ENCODE assay signal across 23 cellular contexts in genomic region chr15:66238318-66238717, GRCh38. TPM values are rescaled to one million over a fixed set of nuclear protein-coding genes. Genes with fewer than 3 reads are reported as not detected.
DNase-seq lines count a peak whose midpoint lies in the region; ATAC-seq and TF ChIP-seq lines count a peak whose summit lies in the region.
"Had no signal": no experiment of that assay in that cellular context is flagged by ENCODE, and none has a peak within 500 bp of the region (broad histone marks: within the 10 kb centered on the region; RNA-seq: fewer than 3 reads in every experiment).

No MANE protein-coding gene starts in this region.

- H3K23ac ChIP-seq in mesendoderm (ENCODE audit: low read length), result no peak overlapping the region

- no peak overlapping the region for H3K4me3 Mint-ChIP-seq in chondrocyte (ENCODE audit: unreplicated experiment)
- no peak overlapping the region for H3K4me3 Mint-ChIP-seq in activated T-cell treated with anti-CD3 and anti-CD28 coated beads, Interleukin-2, amount 50 U/mL, for 4 hours
- H3K4me3 Mint-ChIP-seq: CD14-positive monocyte; CD4-positive, alpha-beta T cell; CD8-positive, alpha-beta memory T cell had no signal

- TF ChIP-seq CTCF in OCI-LY1 (IDR thresholded peaks at IDR 0.05; ENCODE audit: low read length), result 0 out of 2 replicates have a peak, but pooled peaks have one; percentile 6
- TF ChIP-seq CTCF in chondrocyte (IDR thresholded peaks at IDR 0.05), result no peak

- no peaks in the 10 kb centered on the region for H3F3A ChIP-seq in OCI-LY1 (ENCODE audit: insufficient read depth, low read length)

- no peak overlapping the region for H2AFZ ChIP-seq in OCI-LY1 (ENCODE audit: low read length)

- WGBS in mesendoderm (ENCODE audit: extremely low coverage, insufficient coverage, low lambda C conversion rate), result no CpG with 5 or more reads among the region's 5 CpGs

- H3K79me2 ChIP-seq in OCI-LY1 (ENCODE audit: insufficient read depth, low read length) (no peaks in the 10 kb centered on the region), mesendoderm (ENCODE audit: control insufficient read depth, insufficient read depth, low read length) (no peaks in the 10 kb centered on the region)

- no peak overlapping the region for H3K27ac Mint-ChIP-seq in chondrocyte (ENCODE audit: unreplicated experiment)
- H3K27ac Mint-ChIP-seq: CD14-positive monocyte; CD4-positive, alpha-beta T cell; CD8-positive, alpha-beta memory T cell had no signal

- H3K36me3 ChIP-seq in OCI-LY1 (ENCODE audit: insufficient read depth, low read length), result no peaks in the 10 kb centered on the region
- H3K36me3 ChIP-seq in mesendoderm (ENCODE audit: control insufficient read depth, insufficient read depth, low read length), result no peaks in the 10 kb centered on the region
- H3K36me3 ChIP-seq: BE2C; BLaER1 treated with 17β-estradiol and CSF1 and Interleukin-3, amounts not matched to agents 10 nM and 100 nM had no signal

- H3K27ac ChIP-seq in OCI-LY1 (ENCODE audit: low read depth, low read length, poor library complexity, severe bottlenecking) (no peak overlapping the region), mesendoderm (ENCODE audit: low read depth, low read length) (no peak overlapping the region)
- H3K27ac ChIP-seq: A549; BLaER1 treated with 17β-estradiol and CSF1 and Interleukin-3, amounts not matched to agents 10 nM and 100 nM had no signal

- no peaks in the 10 kb centered on the region for H3K36me3 Mint-ChIP-seq in chondrocyte (ENCODE audit: low read depth)
- H3K36me3 Mint-ChIP-seq in activated T-cell treated with anti-CD3 and anti-CD28 coated beads, Interleukin-2, amount 50 U/mL, for 4 hours (ENCODE audit: insufficient read depth), result no peaks in the 10 kb centered on the region
- H3K36me3 Mint-ChIP-seq: CD14-positive monocyte; CD8-positive, alpha-beta memory T cell had no signal

- peak overlapping the region; percentile 27 for H2BK5ac ChIP-seq in mesendoderm (ENCODE audit: low read length)

- H3K9ac ChIP-seq in OCI-LY1 (ENCODE audit: low read length) (no peak overlapping the region), mesendoderm (ENCODE audit: low read length) (no peak overlapping the region)
- H3K9ac ChIP-seq: BLaER1 treated with 17β-estradiol and CSF1 and Interleukin-3, amounts not matched to agents 10 nM and 100 nM had no signal

- no peak for ATAC-seq in activated T-cell treated with anti-CD3 and anti-CD28 coated beads, Interleukin-2, amount 50 U/mL, for 4 hours
- ATAC-seq: A549, GM12878 had no signal

- H2BK120ac ChIP-seq in mesendoderm (ENCODE audit: low read depth, low read length), result peak overlapping the region; percentile 55

- H3K9me2 ChIP-seq in OCI-LY1 (ENCODE audit: low read depth, low read length), result no peaks in the 10 kb centered on the region

- no peaks in the 10 kb centered on the region for H3K9me3 ChIP-seq in OCI-LY1 (ENCODE audit: low read length)
- H3K9me3 ChIP-seq: A549; BE2C; BLaER1 treated with 17β-estradiol and CSF1 and Interleukin-3, amounts not matched to agents 10 nM and 100 nM had no signal

- H3K4ac ChIP-seq in mesendoderm (ENCODE audit: low read depth, low read length), result no peak overlapping the region

- H3K18ac ChIP-seq in mesendoderm (ENCODE audit: low read length), result peak overlapping the region; percentile 51

- no peaks in the 10 kb centered on the region for H3K79me1 ChIP-seq in mesendoderm (ENCODE audit: low read length)

- H3K4me1 Mint-ChIP-seq in chondrocyte (ENCODE audit: low read depth), result no peaks in the 10 kb centered on the region
- no peaks in the 10 kb centered on the region for H3K4me1 Mint-ChIP-seq in activated T-cell treated with anti-CD3 and anti-CD28 coated beads, Interleukin-2, amount 50 U/mL, for 4 hours (ENCODE audit: low read depth)
- H3K4me1 Mint-ChIP-seq: CD8-positive, alpha-beta memory T cell had no signal

- no peak overlapping the region for H2BK15ac ChIP-seq in mesendoderm (replicated peaks; ENCODE audit: low read depth)

- peak overlapping the region; percentile 79 for H2AK5ac ChIP-seq in mesendoderm (ENCODE audit: low read length)

- peaks cover 56% of the 10 kb centered on the region for H3K27me3 Mint-ChIP-seq in chondrocyte (ENCODE audit: low read depth)
- peaks cover 8% of the 10 kb centered on the region for H3K27me3 Mint-ChIP-seq in activated T-cell treated with anti-CD3 and anti-CD28 coated beads, Interleukin-2, amount 50 U/mL, for 4 hours (ENCODE audit: low read depth)

- H4K8ac ChIP-seq in mesendoderm (ENCODE audit: low read depth, low read length), result no peak overlapping the region

- no peak overlapping the region for H3K4me3 ChIP-seq in OCI-LY1 (ENCODE audit: low read depth, low read length, poor library complexity, severe bottlenecking)
- no peak overlapping the region for H3K4me3 ChIP-seq in mesendoderm (ENCODE audit: low read length)
- H3K4me3 ChIP-seq: A549; BLaER1 treated with 17β-estradiol and CSF1 and Interleukin-3, amounts not matched to agents 10 nM and 100 nM; GM12878 had no signal

- peak; percentile 32 for DNase-seq in chondrocyte (ENCODE audit: low spot score)
- no peak for DNase-seq in mesendoderm
- DNase-seq in RKO (ENCODE audit: low spot score), result no peak
- no peak for DNase-seq in NCI-H2107 treated with DMSO at 0.1 percent for 48 hours (lab: John Stamatoyannopoulos, UW; ENCODE audit: unreplicated experiment)
- DNase-seq in activated T-cell treated with anti-CD3 and anti-CD28 coated beads, Interleukin-2, amount 50 U/mL, for 4 hours, result no peak
- DNase-seq: 8988T; ACHN; AML-193; BE2C; CD4-positive, alpha-beta T cell; CD8-positive, alpha-beta memory T cell; DMS 273 treated with DMSO at 0.1 percent for 48 hours; DMS79; EL; GDM1; GOT3; H7; HCEC 1CT had no signal

- H3K27me3 ChIP-seq in OCI-LY1 (ENCODE audit: insufficient read depth, low read length) (no peaks in the 10 kb centered on the region), mesendoderm (ENCODE audit: insufficient read depth, low read length, poor library complexity) (no peaks in the 10 kb centered on the region)
- H3K27me3 ChIP-seq: BE2C; BLaER1 treated with 17β-estradiol and CSF1 and Interleukin-3, amounts not matched to agents 10 nM and 100 nM had no signal

- no peaks in the 10 kb centered on the region for H4K20me1 ChIP-seq in OCI-LY1 (ENCODE audit: insufficient read depth, low read length)
- H4K20me1 ChIP-seq: BLaER1 treated with 17β-estradiol and CSF1 and Interleukin-3, amounts not matched to agents 10 nM and 100 nM had no signal

- H3K9me3 Mint-ChIP-seq in chondrocyte (ENCODE audit: low read depth), result no peaks in the 10 kb centered on the region
- H3K9me3 Mint-ChIP-seq in activated T-cell treated with anti-CD3 and anti-CD28 coated beads, Interleukin-2, amount 50 U/mL, for 4 hours, result no peaks in the 10 kb centered on the region
- H3K9me3 Mint-ChIP-seq: CD4-positive, alpha-beta T cell; CD8-positive, alpha-beta memory T cell had no signal

- H3K4me1 ChIP-seq in OCI-LY1 (ENCODE audit: insufficient read depth, low read length, severe bottlenecking), result peaks cover 5% of the 10 kb centered on the region
- H3K4me1 ChIP-seq in mesendoderm (ENCODE audit: control insufficient read depth, low read depth, low read length), result peaks cover 12% of the 10 kb centered on the region
- H3K4me1 ChIP-seq: BE2C; BLaER1 treated with 17β-estradiol and CSF1 and Interleukin-3, amounts not matched to agents 10 nM and 100 nM had no signal

- no peak overlapping the region for H3K56ac ChIP-seq in mesendoderm (ENCODE audit: low read length)

- H3K4me2 ChIP-seq in OCI-LY1 (ENCODE audit: low read length) (no peak overlapping the region), mesendoderm (ENCODE audit: low read length) (no peak overlapping the region)
- H3K4me2 ChIP-seq: A549; BLaER1 treated with 17β-estradiol and CSF1 and Interleukin-3, amounts not matched to agents 10 nM and 100 nM had no signal

- no peak overlapping the region for H4K5ac ChIP-seq in mesendoderm (ENCODE audit: low read length)

RNA-seq across cellular contexts. Expression of gene MEGF11, which starts 15.2 kb away (rescaled TPM):
- total RNA-seq in chondrocyte, result not detected in 3 replicates
- polyA plus RNA-seq in mesendoderm (2013, experiment 1 of 2), result 0.94 TPM
- polyA plus RNA-seq in mesendoderm (2013, experiment 2 of 2), result 1.5 TPM
- not detected for total RNA-seq in activated T-cell treated with anti-CD3 and anti-CD28 coated beads, Interleukin-2, amount 50 U/mL, for 4 hours
- total RNA-seq: CD4-positive, alpha-beta T cell; CD8-positive, alpha-beta memory T cell had no signal
- polyA plus RNA-seq: CD14-positive monocyte; CD8-positive, alpha-beta memory T cell had no signal

RNA-seq across cellular contexts. Expression of gene DIS3L, which starts 55.0 kb away (rescaled TPM):
- 18.6 to 26.1 TPM (median 18.9 TPM) in 3 replicates for total RNA-seq in chondrocyte
- polyA plus RNA-seq in mesendoderm (2013, experiment 1 of 2), result 15.9 TPM
- polyA plus RNA-seq in mesendoderm (2013, experiment 2 of 2), result 15.1 TPM
- 10 to 100 TPM; 22.7 to 32.1 (median 26.3) TPM for total RNA-seq in activated T-cell treated with anti-CD3 and anti-CD28 coated beads, Interleukin-2, amount 50 U/mL, for 4 hours
